ENCODE assay signal across 26 cellular contexts in genomic region chr19:49646586-49646985, GRCh38. TPM values are rescaled to one million over a fixed set of nuclear protein-coding genes. Genes with fewer than 3 reads are reported as not detected.
"Had no signal": no experiment of that assay in that cellular context is flagged by ENCODE, and none has a peak within 500 bp of the region (broad histone marks: within the 10 kb centered on the region; RNA-seq: fewer than 3 reads in every experiment).

No MANE protein-coding gene starts in this region.

- H3K27ac Mint-ChIP-seq: activated naive CD8-positive, alpha-beta T cell treated with anti-CD3 and anti-CD28 coated beads, Interleukin-2, amount 50 U/mL, for 24 hours; dendritic cell treated with granulocyte-macrophage colony-stimulating factor and Interleukin-4, amounts not matched to agents 40 ng/mL and 50 ng/mL, for 4 days; T-helper 1 cell treated with Interleukin-12 subunit alpha and Interleukin-12 subunit beta and Interleukin-4 antibody, amounts not matched to agents 30 μg/mL and 1 μg/mL, for 36 hours had no signal

- H3K9me3 Mint-ChIP-seq: activated naive CD8-positive, alpha-beta T cell treated with anti-CD3 and anti-CD28 coated beads, Interleukin-2, amount 50 U/mL, for 24 hours; activated T-helper 17 cell treated with anti-CD3 and anti-CD28 coated beads, Interleukin-2, amount 50 U/mL, for 72 hours; central memory CD8-positive, alpha-beta T cell; dendritic cell treated with granulocyte-macrophage colony-stimulating factor and Interleukin-4, amounts not matched to agents 40 ng/mL and 50 ng/mL, for 4 days; natural killer cell treated with Interleukin-12 subunit alpha and Interleukin-12 subunit beta and Interleukin-15 and Interleukin-18, amount 100 ng/mL, for 72 hours; T-helper 1 cell treated with Interleukin-12 subunit alpha and Interleukin-12 subunit beta and Interleukin-4 antibody, amounts not matched to agents 30 μg/mL and 1 μg/mL, for 36 hours had no signal

- H3K27ac ChIP-seq: tibial nerve, VCaP had no signal

- H3K27me3 Mint-ChIP-seq: activated T-helper 17 cell treated with anti-CD3 and anti-CD28 coated beads, Interleukin-2, amount 50 U/mL, for 72 hours; central memory CD8-positive, alpha-beta T cell; dendritic cell treated with granulocyte-macrophage colony-stimulating factor and Interleukin-4, amounts not matched to agents 40 ng/mL and 50 ng/mL, for 4 days; natural killer cell treated with Interleukin-12 subunit alpha and Interleukin-12 subunit beta and Interleukin-15 and Interleukin-18, amount 100 ng/mL, for 72 hours had no signal

- H3K9me3 ChIP-seq: mucosa of descending colon, tibial nerve had no signal

- H3K4me3 Mint-ChIP-seq: activated naive CD8-positive, alpha-beta T cell treated with anti-CD3 and anti-CD28 coated beads, Interleukin-2, amount 50 U/mL, for 24 hours; activated T-helper 17 cell treated with anti-CD3 and anti-CD28 coated beads, Interleukin-2, amount 50 U/mL, for 72 hours; central memory CD8-positive, alpha-beta T cell; dendritic cell treated with granulocyte-macrophage colony-stimulating factor and Interleukin-4, amounts not matched to agents 40 ng/mL and 50 ng/mL, for 4 days; natural killer cell treated with Interleukin-12 subunit alpha and Interleukin-12 subunit beta and Interleukin-15 and Interleukin-18, amount 100 ng/mL, for 72 hours; T-helper 1 cell treated with Interleukin-12 subunit alpha and Interleukin-12 subunit beta and Interleukin-4 antibody, amounts not matched to agents 30 μg/mL and 1 μg/mL, for 36 hours had no signal

- H3K4me3 ChIP-seq: mucosa of descending colon, tibial nerve had no signal

- H3K27me3 ChIP-seq: tibial nerve had no signal

- DNase-seq: activated CD4-positive, alpha-beta T cell treated with anti-CD3 and anti-CD28 coated beads for 48 hours; activated CD4-positive, alpha-beta T cell treated with anti-CD3 and anti-CD28 coated beads, Interleukin-2, amount 50 U/mL, for 48 hours; activated CD8-positive, alpha-beta memory T cell treated with anti-CD3 and anti-CD28 coated beads for 24 hours; activated gamma-delta T cell treated with Interleukin-2 at 50 U/mL for 16 hours; activated naive CD4-positive, alpha-beta T cell treated with anti-CD3 and anti-CD28 coated beads, Interleukin-2, amount 50 U/mL, for 16 hours; activated naive CD8-positive, alpha-beta T cell treated with anti-CD3 and anti-CD28 coated beads, Interleukin-2, amount 50 U/mL, for 24 hours; activated T-cell treated with anti-CD3 and anti-CD28 coated beads, Interleukin-2, amount 50 U/mL, for 1 hour; amygdala; effector CD4-positive, alpha-beta T cell; left ventricle myocardium superior; mucosa of descending colon; occipital lobe; stimulated activated CD4-positive, alpha-beta T cell treated with anti-CD3 and anti-CD28 coated beads, Interleukin-15, amount 100 ng/mL, for 24 hours; stimulated activated CD4-positive, alpha-beta T cell treated with anti-CD3 and anti-CD28 coated beads, Interleukin-2, amount 100 ng/mL, for 24 hours; stimulated activated naive CD4-positive, alpha-beta T cell treated with Interleukin-2 at 50 U/mL for 16 hours; SW 1271; T-helper 9 cell had no signal

- ATAC-seq: activated CD4-positive, CD25-positive, alpha-beta regulatory T cell treated with anti-CD3 and anti-CD28 coated beads, Interleukin-2, amount 50 U/mL, for 24 hours; activated naive CD8-positive, alpha-beta T cell treated with anti-CD3 and anti-CD28 coated beads, Interleukin-2, amount 50 U/mL, for 24 hours; activated T-helper 17 cell treated with anti-CD3 and anti-CD28 coated beads, Interleukin-2, amount 50 U/mL, for 72 hours; left ventricle myocardium superior; mucosa of descending colon; natural killer cell treated with Interleukin-12 subunit alpha and Interleukin-12 subunit beta and Interleukin-15 and Interleukin-18, amount 100 ng/mL, for 72 hours; right cardiac atrium had no signal

- H3K36me3 Mint-ChIP-seq: natural killer cell treated with Interleukin-12 subunit alpha and Interleukin-12 subunit beta and Interleukin-15 and Interleukin-18, amount 100 ng/mL, for 72 hours had no signal

RNA-seq across cellular contexts. Expression of gene BCL2L12, which starts 19.1 kb away (rescaled TPM):
- total RNA-seq: occipital lobe had no signal
